ENCODE assay signal across 1 cellular context in the genomic region with DNA sequence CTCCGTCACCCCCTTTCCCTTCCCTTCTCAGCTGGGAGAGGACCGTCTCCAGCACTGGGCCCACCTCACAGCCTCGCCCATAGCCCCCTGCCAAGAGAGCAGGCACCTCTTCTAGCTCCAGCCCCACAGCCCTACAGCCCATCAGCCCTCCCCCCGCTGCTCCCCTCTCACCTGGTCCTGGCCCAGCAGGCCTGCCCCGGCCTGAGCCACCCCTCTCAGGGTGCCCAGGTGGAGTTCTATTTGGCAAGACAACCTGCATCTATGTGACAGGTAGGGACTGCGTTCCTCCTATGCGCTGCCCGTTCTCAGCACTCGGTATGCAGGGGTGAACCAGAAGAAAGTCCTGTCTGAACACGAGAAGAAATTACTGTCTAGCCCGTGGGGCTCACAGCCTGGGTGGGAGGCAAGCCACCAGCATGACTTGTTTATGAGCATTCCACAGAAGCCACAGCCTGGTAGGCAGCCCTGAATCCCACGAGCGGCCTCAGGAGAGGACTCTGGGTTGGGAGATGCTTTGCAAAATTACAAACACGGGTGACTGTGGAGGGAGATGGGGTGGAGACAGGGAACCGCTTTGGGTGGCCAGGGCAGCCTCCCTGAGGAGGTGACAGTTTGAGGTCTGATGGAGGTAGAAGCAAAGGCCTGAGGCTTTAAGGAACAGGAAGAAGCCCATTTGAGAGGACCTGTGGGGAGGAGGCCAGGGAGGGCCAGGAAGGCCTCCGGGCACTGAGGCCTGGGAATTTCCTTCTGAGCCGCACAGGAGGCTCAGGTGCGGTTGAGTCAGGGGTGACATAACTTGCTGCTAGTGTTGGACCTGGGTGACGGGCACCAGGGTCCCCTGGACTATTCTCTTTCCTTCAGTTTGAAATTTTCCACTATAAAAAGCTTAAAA.
TF ChIP-seq lines count a peak whose summit lies in the region.

No MANE protein-coding gene starts in this region.

TF ChIP-seq in WTC11, 78 proteins besides CTCF, POLR2A, EP300 and RAD21 (continued from another document):
- TF ChIP-seq, protein P1, sequence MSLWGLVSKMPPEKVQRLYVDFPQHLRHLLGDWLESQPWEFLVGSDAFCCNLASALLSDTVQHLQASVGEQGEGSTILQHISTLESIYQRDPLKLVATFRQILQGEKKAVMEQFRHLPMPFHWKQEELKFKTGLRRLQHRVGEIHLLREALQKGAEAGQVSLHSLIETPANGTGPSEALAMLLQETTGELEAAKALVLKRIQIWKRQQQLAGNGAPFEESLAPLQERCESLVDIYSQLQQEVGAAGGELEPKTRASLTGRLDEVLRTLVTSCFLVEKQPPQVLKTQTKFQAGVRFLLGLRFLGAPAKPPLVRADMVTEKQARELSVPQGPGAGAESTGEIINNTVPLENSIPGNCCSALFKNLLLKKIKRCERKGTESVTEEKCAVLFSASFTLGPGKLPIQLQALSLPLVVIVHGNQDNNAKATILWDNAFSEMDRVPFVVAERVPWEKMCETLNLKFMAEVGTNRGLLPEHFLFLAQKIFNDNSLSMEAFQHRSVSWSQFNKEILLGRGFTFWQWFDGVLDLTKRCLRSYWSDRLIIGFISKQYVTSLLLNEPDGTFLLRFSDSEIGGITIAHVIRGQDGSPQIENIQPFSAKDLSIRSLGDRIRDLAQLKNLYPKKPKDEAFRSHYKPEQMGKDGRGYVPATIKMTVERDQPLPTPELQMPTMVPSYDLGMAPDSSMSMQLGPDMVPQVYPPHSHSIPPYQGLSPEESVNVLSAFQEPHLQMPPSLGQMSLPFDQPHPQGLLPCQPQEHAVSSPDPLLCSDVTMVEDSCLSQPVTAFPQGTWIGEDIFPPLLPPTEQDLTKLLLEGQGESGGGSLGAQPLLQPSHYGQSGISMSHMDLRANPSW (CRISPR knock-in tag; conservative IDR thresholded peaks at IDR 0.05; ENCODE audit: low read depth), result no peak
- no peak for TF ChIP-seq ETV6 (CRISPR knock-in tag; IDR thresholded peaks at IDR 0.05)
- TF ChIP-seq, protein P2, sequence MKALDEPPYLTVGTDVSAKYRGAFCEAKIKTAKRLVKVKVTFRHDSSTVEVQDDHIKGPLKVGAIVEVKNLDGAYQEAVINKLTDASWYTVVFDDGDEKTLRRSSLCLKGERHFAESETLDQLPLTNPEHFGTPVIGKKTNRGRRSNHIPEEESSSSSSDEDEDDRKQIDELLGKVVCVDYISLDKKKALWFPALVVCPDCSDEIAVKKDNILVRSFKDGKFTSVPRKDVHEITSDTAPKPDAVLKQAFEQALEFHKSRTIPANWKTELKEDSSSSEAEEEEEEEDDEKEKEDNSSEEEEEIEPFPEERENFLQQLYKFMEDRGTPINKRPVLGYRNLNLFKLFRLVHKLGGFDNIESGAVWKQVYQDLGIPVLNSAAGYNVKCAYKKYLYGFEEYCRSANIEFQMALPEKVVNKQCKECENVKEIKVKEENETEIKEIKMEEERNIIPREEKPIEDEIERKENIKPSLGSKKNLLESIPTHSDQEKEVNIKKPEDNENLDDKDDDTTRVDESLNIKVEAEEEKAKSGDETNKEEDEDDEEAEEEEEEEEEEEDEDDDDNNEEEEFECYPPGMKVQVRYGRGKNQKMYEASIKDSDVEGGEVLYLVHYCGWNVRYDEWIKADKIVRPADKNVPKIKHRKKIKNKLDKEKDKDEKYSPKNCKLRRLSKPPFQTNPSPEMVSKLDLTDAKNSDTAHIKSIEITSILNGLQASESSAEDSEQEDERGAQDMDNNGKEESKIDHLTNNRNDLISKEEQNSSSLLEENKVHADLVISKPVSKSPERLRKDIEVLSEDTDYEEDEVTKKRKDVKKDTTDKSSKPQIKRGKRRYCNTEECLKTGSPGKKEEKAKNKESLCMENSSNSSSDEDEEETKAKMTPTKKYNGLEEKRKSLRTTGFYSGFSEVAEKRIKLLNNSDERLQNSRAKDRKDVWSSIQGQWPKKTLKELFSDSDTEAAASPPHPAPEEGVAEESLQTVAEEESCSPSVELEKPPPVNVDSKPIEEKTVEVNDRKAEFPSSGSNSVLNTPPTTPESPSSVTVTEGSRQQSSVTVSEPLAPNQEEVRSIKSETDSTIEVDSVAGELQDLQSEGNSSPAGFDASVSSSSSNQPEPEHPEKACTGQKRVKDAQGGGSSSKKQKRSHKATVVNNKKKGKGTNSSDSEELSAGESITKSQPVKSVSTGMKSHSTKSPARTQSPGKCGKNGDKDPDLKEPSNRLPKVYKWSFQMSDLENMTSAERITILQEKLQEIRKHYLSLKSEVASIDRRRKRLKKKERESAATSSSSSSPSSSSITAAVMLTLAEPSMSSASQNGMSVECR (CRISPR knock-in tag; IDR thresholded peaks at IDR 0.05; ENCODE audit: borderline replicate concordance), result no peak
- TF ChIP-seq, protein P3, sequence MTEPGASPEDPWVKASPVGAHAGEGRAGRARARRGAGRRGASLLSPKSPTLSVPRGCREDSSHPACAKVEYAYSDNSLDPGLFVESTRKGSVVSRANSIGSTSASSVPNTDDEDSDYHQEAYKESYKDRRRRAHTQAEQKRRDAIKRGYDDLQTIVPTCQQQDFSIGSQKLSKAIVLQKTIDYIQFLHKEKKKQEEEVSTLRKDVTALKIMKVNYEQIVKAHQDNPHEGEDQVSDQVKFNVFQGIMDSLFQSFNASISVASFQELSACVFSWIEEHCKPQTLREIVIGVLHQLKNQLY (CRISPR knock-in tag; IDR thresholded peaks at IDR 0.05), result no peak
- TF ChIP-seq, protein P4, sequence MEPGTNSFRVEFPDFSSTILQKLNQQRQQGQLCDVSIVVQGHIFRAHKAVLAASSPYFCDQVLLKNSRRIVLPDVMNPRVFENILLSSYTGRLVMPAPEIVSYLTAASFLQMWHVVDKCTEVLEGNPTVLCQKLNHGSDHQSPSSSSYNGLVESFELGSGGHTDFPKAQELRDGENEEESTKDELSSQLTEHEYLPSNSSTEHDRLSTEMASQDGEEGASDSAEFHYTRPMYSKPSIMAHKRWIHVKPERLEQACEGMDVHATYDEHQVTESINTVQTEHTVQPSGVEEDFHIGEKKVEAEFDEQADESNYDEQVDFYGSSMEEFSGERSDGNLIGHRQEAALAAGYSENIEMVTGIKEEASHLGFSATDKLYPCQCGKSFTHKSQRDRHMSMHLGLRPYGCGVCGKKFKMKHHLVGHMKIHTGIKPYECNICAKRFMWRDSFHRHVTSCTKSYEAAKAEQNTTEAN (CRISPR knock-in tag; IDR thresholded peaks at IDR 0.05), result no peak
- TF ChIP-seq, protein P5, sequence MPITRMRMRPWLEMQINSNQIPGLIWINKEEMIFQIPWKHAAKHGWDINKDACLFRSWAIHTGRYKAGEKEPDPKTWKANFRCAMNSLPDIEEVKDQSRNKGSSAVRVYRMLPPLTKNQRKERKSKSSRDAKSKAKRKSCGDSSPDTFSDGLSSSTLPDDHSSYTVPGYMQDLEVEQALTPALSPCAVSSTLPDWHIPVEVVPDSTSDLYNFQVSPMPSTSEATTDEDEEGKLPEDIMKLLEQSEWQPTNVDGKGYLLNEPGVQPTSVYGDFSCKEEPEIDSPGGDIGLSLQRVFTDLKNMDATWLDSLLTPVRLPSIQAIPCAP (CRISPR knock-in tag; IDR thresholded peaks at IDR 0.05), result no peak
- no peak for TF ChIP-seq NFYB (CRISPR knock-in tag; conservative IDR thresholded peaks at IDR 0.05; ENCODE audit: low read depth)
- TF ChIP-seq ELF4 (CRISPR knock-in tag; IDR thresholded peaks at IDR 0.05; ENCODE audit: low read depth), result no peak
- TF ChIP-seq, protein P6, sequence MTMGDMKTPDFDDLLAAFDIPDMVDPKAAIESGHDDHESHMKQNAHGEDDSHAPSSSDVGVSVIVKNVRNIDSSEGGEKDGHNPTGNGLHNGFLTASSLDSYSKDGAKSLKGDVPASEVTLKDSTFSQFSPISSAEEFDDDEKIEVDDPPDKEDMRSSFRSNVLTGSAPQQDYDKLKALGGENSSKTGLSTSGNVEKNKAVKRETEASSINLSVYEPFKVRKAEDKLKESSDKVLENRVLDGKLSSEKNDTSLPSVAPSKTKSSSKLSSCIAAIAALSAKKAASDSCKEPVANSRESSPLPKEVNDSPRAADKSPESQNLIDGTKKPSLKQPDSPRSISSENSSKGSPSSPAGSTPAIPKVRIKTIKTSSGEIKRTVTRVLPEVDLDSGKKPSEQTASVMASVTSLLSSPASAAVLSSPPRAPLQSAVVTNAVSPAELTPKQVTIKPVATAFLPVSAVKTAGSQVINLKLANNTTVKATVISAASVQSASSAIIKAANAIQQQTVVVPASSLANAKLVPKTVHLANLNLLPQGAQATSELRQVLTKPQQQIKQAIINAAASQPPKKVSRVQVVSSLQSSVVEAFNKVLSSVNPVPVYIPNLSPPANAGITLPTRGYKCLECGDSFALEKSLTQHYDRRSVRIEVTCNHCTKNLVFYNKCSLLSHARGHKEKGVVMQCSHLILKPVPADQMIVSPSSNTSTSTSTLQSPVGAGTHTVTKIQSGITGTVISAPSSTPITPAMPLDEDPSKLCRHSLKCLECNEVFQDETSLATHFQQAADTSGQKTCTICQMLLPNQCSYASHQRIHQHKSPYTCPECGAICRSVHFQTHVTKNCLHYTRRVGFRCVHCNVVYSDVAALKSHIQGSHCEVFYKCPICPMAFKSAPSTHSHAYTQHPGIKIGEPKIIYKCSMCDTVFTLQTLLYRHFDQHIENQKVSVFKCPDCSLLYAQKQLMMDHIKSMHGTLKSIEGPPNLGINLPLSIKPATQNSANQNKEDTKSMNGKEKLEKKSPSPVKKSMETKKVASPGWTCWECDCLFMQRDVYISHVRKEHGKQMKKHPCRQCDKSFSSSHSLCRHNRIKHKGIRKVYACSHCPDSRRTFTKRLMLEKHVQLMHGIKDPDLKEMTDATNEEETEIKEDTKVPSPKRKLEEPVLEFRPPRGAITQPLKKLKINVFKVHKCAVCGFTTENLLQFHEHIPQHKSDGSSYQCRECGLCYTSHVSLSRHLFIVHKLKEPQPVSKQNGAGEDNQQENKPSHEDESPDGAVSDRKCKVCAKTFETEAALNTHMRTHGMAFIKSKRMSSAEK (CRISPR knock-in tag; IDR thresholded peaks at IDR 0.05; ENCODE audit: borderline replicate concordance), result no peak
- no peak for TF ChIP-seq ZNF232 (CRISPR knock-in tag; IDR thresholded peaks at IDR 0.05)
- TF ChIP-seq, protein P7, sequence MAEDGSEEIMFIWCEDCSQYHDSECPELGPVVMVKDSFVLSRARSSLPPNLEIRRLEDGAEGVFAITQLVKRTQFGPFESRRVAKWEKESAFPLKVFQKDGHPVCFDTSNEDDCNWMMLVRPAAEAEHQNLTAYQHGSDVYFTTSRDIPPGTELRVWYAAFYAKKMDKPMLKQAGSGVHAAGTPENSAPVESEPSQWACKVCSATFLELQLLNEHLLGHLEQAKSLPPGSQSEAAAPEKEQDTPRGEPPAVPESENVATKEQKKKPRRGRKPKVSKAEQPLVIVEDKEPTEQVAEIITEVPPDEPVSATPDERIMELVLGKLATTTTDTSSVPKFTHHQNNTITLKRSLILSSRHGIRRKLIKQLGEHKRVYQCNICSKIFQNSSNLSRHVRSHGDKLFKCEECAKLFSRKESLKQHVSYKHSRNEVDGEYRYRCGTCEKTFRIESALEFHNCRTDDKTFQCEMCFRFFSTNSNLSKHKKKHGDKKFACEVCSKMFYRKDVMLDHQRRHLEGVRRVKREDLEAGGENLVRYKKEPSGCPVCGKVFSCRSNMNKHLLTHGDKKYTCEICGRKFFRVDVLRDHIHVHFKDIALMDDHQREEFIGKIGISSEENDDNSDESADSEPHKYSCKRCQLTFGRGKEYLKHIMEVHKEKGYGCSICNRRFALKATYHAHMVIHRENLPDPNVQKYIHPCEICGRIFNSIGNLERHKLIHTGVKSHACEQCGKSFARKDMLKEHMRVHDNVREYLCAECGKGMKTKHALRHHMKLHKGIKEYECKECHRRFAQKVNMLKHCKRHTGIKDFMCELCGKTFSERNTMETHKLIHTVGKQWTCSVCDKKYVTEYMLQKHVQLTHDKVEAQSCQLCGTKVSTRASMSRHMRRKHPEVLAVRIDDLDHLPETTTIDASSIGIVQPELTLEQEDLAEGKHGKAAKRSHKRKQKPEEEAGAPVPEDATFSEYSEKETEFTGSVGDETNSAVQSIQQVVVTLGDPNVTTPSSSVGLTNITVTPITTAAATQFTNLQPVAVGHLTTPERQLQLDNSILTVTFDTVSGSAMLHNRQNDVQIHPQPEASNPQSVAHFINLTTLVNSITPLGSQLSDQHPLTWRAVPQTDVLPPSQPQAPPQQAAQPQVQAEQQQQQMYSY (CRISPR knock-in tag; IDR thresholded peaks at IDR 0.05), result no peak
- TF ChIP-seq ZNF396 (CRISPR knock-in tag; IDR thresholded peaks at IDR 0.05; ENCODE audit: borderline replicate concordance), result no peak
- TF ChIP-seq, protein P8, sequence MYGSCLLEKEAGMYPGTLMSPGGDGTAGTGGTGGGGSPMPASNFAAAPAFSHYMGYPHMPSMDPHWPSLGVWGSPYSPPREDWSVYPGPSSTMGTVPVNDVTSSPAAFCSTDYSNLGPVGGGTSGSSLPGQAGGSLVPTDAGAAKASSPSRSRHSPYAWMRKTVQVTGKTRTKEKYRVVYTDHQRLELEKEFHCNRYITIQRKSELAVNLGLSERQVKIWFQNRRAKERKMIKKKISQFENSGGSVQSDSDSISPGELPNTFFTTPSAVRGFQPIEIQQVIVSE (CRISPR knock-in tag; IDR thresholded peaks at IDR 0.05; ENCODE audit: borderline replicate concordance), result no peak
- TF ChIP-seq ZNF416 (CRISPR knock-in tag; IDR thresholded peaks at IDR 0.05), result no peak
- TF ChIP-seq GTF2I (CRISPR knock-in tag; conservative IDR thresholded peaks at IDR 0.05), result no peak
- no peak for TF ChIP-seq RELA (CRISPR knock-in tag; IDR thresholded peaks at IDR 0.05; ENCODE audit: borderline replicate concordance)
TF ChIP-seq in WTC11: peak in this region for 0.
